Comparison of ENCODE assay signal across 8 cellular contexts in the genomic region with DNA sequence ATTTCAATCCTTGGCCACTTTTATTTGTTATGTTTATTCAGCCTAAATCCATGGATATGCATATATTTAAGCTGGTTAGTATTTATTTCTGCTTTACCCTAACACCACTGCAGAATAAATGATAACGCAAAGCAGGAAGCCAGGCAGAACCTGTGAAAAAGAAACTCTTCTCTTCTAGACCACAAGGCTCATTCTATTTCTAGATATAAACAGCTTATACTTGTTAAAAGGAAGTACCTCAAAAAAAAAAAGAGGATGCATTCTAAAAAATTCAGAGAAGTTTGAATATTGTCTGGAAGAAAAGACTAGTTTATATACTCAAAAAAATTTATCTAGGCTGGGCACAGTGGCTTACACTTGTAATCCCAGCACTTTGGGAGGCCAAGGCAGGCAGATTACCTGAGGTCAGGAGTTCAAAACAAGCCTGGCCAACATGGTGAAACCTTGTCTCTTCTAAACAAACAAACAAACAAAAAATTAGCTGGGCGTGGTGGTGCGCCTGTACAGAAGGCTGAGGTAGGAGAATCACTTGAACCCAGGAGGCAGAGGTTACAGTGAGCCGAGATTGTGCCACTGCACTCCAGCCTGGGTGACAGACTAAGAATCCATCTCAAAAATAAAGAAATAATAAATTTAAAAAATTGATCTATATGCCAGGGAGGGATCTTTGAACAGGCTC. TPM values are rescaled to one million over a fixed set of nuclear protein-coding genes. Genes with fewer than 3 reads are reported as not detected.
A peak's percentile ranks its signal among the peaks of the same experiment; 100 is the strongest.
DNase-seq lines count a peak whose midpoint lies in the region; ATAC-seq lines count a peak whose summit lies in the region.

No MANE protein-coding gene starts in this region.

- no peaks in the 10 kb centered on the region for H3K27me3 ChIP-seq in right cardiac atrium (ENCODE audit: control insufficient read depth, insufficient read depth)

- H3K9me3 ChIP-seq in right cardiac atrium (ENCODE audit: control insufficient read depth, low read length), result no peaks in the 10 kb centered on the region

- 87% methylated on average over 4 of the region's 4 CpGs for WGBS in right cardiac atrium

- no peak overlapping the region for H3K4me3 Mint-ChIP-seq in dendritic cell treated with granulocyte-macrophage colony-stimulating factor and Interleukin-4, amounts not matched to agents 40 ng/mL and 50 ng/mL, for 4 days

- H3K4me1 ChIP-seq in right cardiac atrium (ENCODE audit: control insufficient read depth, insufficient read depth, low read length), result no peaks in the 10 kb centered on the region

- ATAC-seq in GM18499 (IDR thresholded peaks at IDR 0.05; ENCODE audit: insufficient read depth, unreplicated experiment) (peak; percentile 61), GM21526 (IDR thresholded peaks at IDR 0.05; ENCODE audit: low FRiP score, unreplicated experiment) (peak; percentile 92), HG03521 (IDR thresholded peaks at IDR 0.05; ENCODE audit: unreplicated experiment) (peak; percentile 84), right cardiac atrium (no peak)

- intact Hi-C loops in dendritic cell treated with granulocyte-macrophage colony-stimulating factor and Interleukin-4, amounts not matched to agents 40 ng/mL and 50 ng/mL, for 4 days (cut with micrococcal nuclease), result loop anchor here (5.0 kb wide), 1 partner anchor 431 kb away; no protein-coding TSS in a partner anchor
- intact Hi-C loops in right cardiac atrium (cut with DNase I), result loop anchor here in 1 of 4 donors (10.0 kb wide), 1 partner anchor 304 kb away; no protein-coding TSS in a partner anchor

- H3K9me3 Mint-ChIP-seq in dendritic cell treated with granulocyte-macrophage colony-stimulating factor and Interleukin-4, amounts not matched to agents 40 ng/mL and 50 ng/mL, for 4 days, result no peaks in the 10 kb centered on the region

- H3K4me1 Mint-ChIP-seq in dendritic cell treated with granulocyte-macrophage colony-stimulating factor and Interleukin-4, amounts not matched to agents 40 ng/mL and 50 ng/mL, for 4 days (ENCODE audit: low read depth), result peaks cover 20% of the 10 kb centered on the region

- no peak overlapping the region for H3K4me3 ChIP-seq in right cardiac atrium (ENCODE audit: low read length)

- H3K27ac Mint-ChIP-seq in dendritic cell treated with granulocyte-macrophage colony-stimulating factor and Interleukin-4, amounts not matched to agents 40 ng/mL and 50 ng/mL, for 4 days, result peak overlapping the region; percentile 39

- H3K27me3 Mint-ChIP-seq in dendritic cell treated with granulocyte-macrophage colony-stimulating factor and Interleukin-4, amounts not matched to agents 40 ng/mL and 50 ng/mL, for 4 days, result no peaks in the 10 kb centered on the region

- DNase-seq in cerebellar cortex (ENCODE audit: low spot score), result no peak
- no peak for DNase-seq in NCI-H1417 treated with DMSO at 0.1 percent for 48 hours (lab: John Stamatoyannopoulos, UW)
- DNase-seq in EL, result no peak
- DNase-seq in right cardiac atrium, result no peak

- H3K27ac ChIP-seq in right cardiac atrium (ENCODE audit: low read length), result no peak overlapping the region

- H3K36me3 Mint-ChIP-seq in dendritic cell treated with granulocyte-macrophage colony-stimulating factor and Interleukin-4, amounts not matched to agents 40 ng/mL and 50 ng/mL, for 4 days (ENCODE audit: low read depth), result no peaks in the 10 kb centered on the region

RNA-seq across cellular contexts. Expression of gene GALNT4, which starts 55.8 kb away (rescaled TPM):
- total RNA-seq in right cardiac atrium, result 1 to 10 TPM; 3.3 to 5.2 (median 4.0) TPM
- 2.5 TPM for polyA plus RNA-seq in right cardiac atrium

RNA-seq across cellular contexts. Expression of gene POC1B, which starts 57.1 kb away (rescaled TPM):
- total RNA-seq in right cardiac atrium, result 10 to 100 TPM in 1 of 4 donors, 1 to 10 TPM in 3; 7.8 to 13.1 (median 8.8) TPM
- 5.4 TPM for polyA plus RNA-seq in right cardiac atrium

Comparison
In these comparisons a context has a peak if more than half of its experiments do, and no peak if none do; other contexts are left out.
1. ATAC-seq: peak in GM18499 (single experiment), GM21526 (single experiment) and HG03521 (single experiment); none in right cardiac atrium (0 of 2).